Comparison of ENCODE assay signal across 8 cellular contexts in the genomic region with DNA sequence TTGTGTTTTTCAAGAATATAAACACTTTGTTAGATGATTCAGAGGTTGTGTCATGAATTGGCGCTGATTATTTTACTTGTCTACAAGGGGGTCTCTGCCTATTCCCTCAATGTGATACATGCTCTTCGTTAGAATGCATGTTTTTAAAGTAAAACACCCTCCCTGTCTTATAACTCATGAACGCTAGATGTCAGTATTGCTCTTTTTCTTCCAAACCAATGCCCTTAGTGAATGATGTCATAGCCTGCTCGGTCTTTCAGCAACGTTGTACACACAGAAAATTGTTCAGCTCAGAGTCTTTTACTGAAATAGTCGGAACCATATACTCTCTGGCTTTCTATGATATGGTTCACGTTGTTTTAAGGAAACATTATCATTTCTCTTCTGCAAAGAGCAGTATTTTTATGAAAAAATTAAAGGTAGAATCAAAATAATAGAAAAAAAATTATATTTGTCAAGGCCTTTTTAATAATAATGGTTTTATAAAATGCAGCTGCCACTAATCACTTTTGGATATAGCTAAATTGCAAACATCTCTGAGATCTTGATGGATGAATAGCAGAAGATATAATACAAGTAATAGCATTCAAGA.
A peak's percentile ranks its signal among the peaks of the same experiment; 100 is the strongest.
DNase-seq lines count a peak whose midpoint lies in the region; ATAC-seq, FAIRE-seq and TF ChIP-seq lines count a peak whose summit lies in the region.

No MANE protein-coding gene starts in this region.

- no peak overlapping the region for H2AFZ ChIP-seq in Karpas-422 (ENCODE audit: low read length)

- H3K4me2 ChIP-seq in A549, result peak overlapping the region; percentile 48
- no peak overlapping the region for H3K4me2 ChIP-seq in Karpas-422 (ENCODE audit: low read depth, low read length, poor library complexity, severe bottlenecking)

- no peak for TF ChIP-seq EP300 in A549 (IDR thresholded peaks at IDR 0.05)

- peak; percentile 63 for FAIRE-seq in A549 (lab: Jason Lieb, UNC)

- no peak overlapping the region for H3K9ac ChIP-seq in Karpas-422 (ENCODE audit: low read length)

- TF ChIP-seq CTCF in A549 (IDR thresholded peaks at IDR 0.05) (peak; percentile 68), GM10248 (IDR thresholded peaks at IDR 0.05; ENCODE audit: control extremely low read depth, extremely low read depth, low read depth, missing control alignments) (peak; percentile 63), lung (IDR thresholded peaks at IDR 0.05; ENCODE audit: control extremely low read depth, extremely low read depth) (peak; percentile 44)

- 0% methylated on average over 7 of the region's 7 CpGs for WGBS in A549 (ENCODE audit: missing lambda C conversion rate)
- WGBS in lung, 2 donors, result 1% methylated on average over 7 of the region's 7 CpGs

- H3K9me3 ChIP-seq in A549, result no peaks in the 10 kb centered on the region
- no peaks in the 10 kb centered on the region for H3K9me3 ChIP-seq in HAP-1
- H3K9me3 ChIP-seq in Karpas-422 (ENCODE audit: low read length), result no peaks in the 10 kb centered on the region
- H3K9me3 ChIP-seq in lung (ENCODE audit: control insufficient read depth in 2 of 2, insufficient read depth in 1 of 2, low read length in 1 of 2), result no peaks in the 10 kb centered on the region

- POLR2A ChIA-PET in A549 (lab: Yijun Ruan, JAX), result no interaction called here
- POLR2A ChIA-PET in GM10248 (lab: Yijun Ruan, JAX), result no interaction called here

- no peaks in the 10 kb centered on the region for H3K9me2 ChIP-seq in Karpas-422 (replicated peaks; ENCODE audit: insufficient read depth, low read length)

- peak; percentile 83 to 85 for TF ChIP-seq RAD21 in A549 (conservative IDR thresholded peaks at IDR 0.05 in 1 of 2, IDR thresholded peaks at IDR 0.05 in 1 of 2)

- ATAC-seq in A549, result peak; percentile 89
- ATAC-seq in lung (ENCODE audit: insufficient read depth, low FRiP score), result peak; percentile 77

- no peaks in the 10 kb centered on the region for H3K27me3 ChIP-seq in HAP-1 (ENCODE audit: low read depth)
- no peaks in the 10 kb centered on the region for H3K27me3 ChIP-seq in Karpas-422 (ENCODE audit: low read length)
- no peaks in the 10 kb centered on the region for H3K27me3 ChIP-seq in lung (ENCODE audit: control insufficient read depth, insufficient read depth)

- H4K20me1 ChIP-seq in Karpas-422 (ENCODE audit: insufficient read depth, low read depth, low read length), result no peaks in the 10 kb centered on the region

- H3K27ac ChIP-seq in A549 (no peak overlapping the region; a peak in 1 of 6 replicates), Karpas-422 (ENCODE audit: low read length) (no peak overlapping the region), lung (ENCODE audit: low read depth in 1 of 2, low read length in 1 of 2) (no peak overlapping the region)

- H3K79me2 ChIP-seq in Karpas-422 (ENCODE audit: low read length), result no peaks in the 10 kb centered on the region

- H3K4me3 ChIP-seq in A549 (no peak overlapping the region), HAP-1 (no peak overlapping the region), Karpas-422 (ENCODE audit: low read length) (no peak overlapping the region), lung (no peak overlapping the region)

- CTCF ChIA-PET in A549 (lab: Yijun Ruan, JAX), result interaction anchor here (0.6 to 3.1 kb wide), 10 partner anchors 9 to 1125 kb away, joined by 3 to 31 read pairs (median 4); no protein-coding TSS in a partner anchor
- CTCF ChIA-PET in GM10248 (lab: Yijun Ruan, JAX), result interaction anchor here (0.6 to 2.7 kb wide), 13 partner anchors 9 to 1988 kb away, joined by 3 to 21 read pairs (median 4); no protein-coding TSS in a partner anchor

- H3K36me3 ChIP-seq in HAP-1 (replicated peaks), result no peaks in the 10 kb centered on the region
- no peaks in the 10 kb centered on the region for H3K36me3 ChIP-seq in Karpas-422 (ENCODE audit: insufficient read depth, low read length)
- H3K36me3 ChIP-seq in lung (ENCODE audit: control insufficient read depth in 2 of 2, insufficient read depth in 2 of 2, low read length in 2 of 2), result no peaks in the 10 kb centered on the region

- DNase-seq in A549 (ENCODE audit: low read depth in 1 of 2, low spot score in 1 of 2) (peak; percentile 16 to 69), GM10248 (ENCODE audit: extremely low spot score) (peak; percentile 37), HAP-1 (ENCODE audit: low spot score in 2 of 2) (peak; percentile 52 to 71), Karpas-422 (peak; percentile 94), OCI-M2 (lab: John Stamatoyannopoulos, UW; ENCODE audit: unreplicated experiment) (peak; percentile 45), dedifferentiated amniotic fluid mesenchymal stem cell (ENCODE audit: extremely low spot score) (peak; percentile 79), lung (ENCODE audit: low spot score) (no peak), mesenteric fat pad (ENCODE audit: low spot score) (no peak)

- in situ Hi-C loops in HAP-1 (cut with MboI; ENCODE audit: low sequenced_read_pairs), result loop anchor here (10.0 to 25.0 kb wide), 2 partner anchors 429 to 1121 kb away; no protein-coding TSS in a partner anchor

- no peak for TF ChIP-seq POLR2A in A549 (IDR thresholded peaks at IDR 0.05; ENCODE audit: low read length)

- H3K4me1 ChIP-seq in A549 (no peaks in the 10 kb centered on the region), HAP-1 (no peaks in the 10 kb centered on the region), Karpas-422 (ENCODE audit: low read length) (no peaks in the 10 kb centered on the region), lung (ENCODE audit: control insufficient read depth in 2 of 2, insufficient read depth in 2 of 2, low read length in 2 of 2) (no peaks in the 10 kb centered on the region)

TF ChIP-seq in A549, 52 proteins besides CTCF, POLR2A, EP300 and RAD21:
- TF ChIP-seq SMC3 (IDR thresholded peaks at IDR 0.05), result peak; percentile 75
- TF ChIP-seq FOSL2 (IDR thresholded peaks at IDR 0.05), result no peak
- peak; percentile 17; the same call in 1 of the 2 replicates for TF ChIP-seq FOSL2 (CRISPR knock-in tag; IDR thresholded peaks at IDR 0.05)
- no peak for TF ChIP-seq FOSB (CRISPR knock-in tag; IDR thresholded peaks at IDR 0.05)

Comparison
In these comparisons a context has a peak if more than half of its experiments do, and no peak if none do; other contexts are left out.
1. DNase-seq: peak in A549 (2 of 2), GM10248 (single experiment), HAP-1 (2 of 2), Karpas-422 (single experiment), OCI-M2 (single experiment) and dedifferentiated amniotic fluid mesenchymal stem cell (single experiment); none in lung (single experiment) and mesenteric fat pad (single experiment).
2. Peak in every context shown above with its lines, with median percentiles within 50 percentile points of each other: CTCF ChIP-seq.